In the genomic region with DNA sequence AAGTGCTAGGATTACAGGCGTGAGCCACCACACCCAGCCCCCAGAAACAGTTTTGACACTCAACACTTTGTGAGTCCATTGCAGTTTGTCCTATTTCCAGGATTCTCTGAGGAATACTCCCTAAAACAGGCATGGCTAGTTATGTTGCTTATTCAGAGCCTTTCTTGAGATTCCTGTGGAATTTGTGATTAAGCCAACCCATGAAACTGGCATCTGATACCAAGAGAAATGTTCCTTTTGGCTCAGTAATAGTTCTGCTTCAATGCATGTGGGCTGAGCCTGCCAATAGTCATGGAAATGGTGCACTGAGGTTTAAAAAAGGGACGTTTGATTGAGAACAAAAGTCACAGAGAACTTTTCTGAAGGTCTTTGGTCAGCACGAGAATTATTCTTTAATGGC, we compare ENCODE assay signal across 21 cellular contexts.
"Had no signal": no experiment of that assay in that cellular context is flagged by ENCODE, and none has a peak within 500 bp of the region (broad histone marks: within the 10 kb centered on the region; RNA-seq: fewer than 3 reads in every experiment).

No MANE protein-coding gene starts in this region.

- H3K9me3 ChIP-seq: esophagus muscularis mucosa, neutrophil, pancreas, right lobe of liver, tibial artery had no signal

- H3K4me3 ChIP-seq: dorsolateral prefrontal cortex, esophagus muscularis mucosa, lung, pancreas, right lobe of liver, smooth muscle cell, stomach, tibial artery had no signal

- H3K27ac ChIP-seq: dorsolateral prefrontal cortex, epithelial cell of prostate, esophagus muscularis mucosa, neutrophil, pancreas, right lobe of liver, stomach had no signal

- ATAC-seq: left lobe of liver; natural killer cell; pancreas; right lobe of liver; stimulated activated effector memory CD8-positive, alpha-beta T cell treated with anti-CD3 and anti-CD28 coated beads, Interleukin-12 subunit alpha, Interleukin-12 subunit beta, amount 100 ng/mL, for 72 hours had no signal

- H3K27me3 ChIP-seq: esophagus muscularis mucosa, neutrophil, pancreas, right lobe of liver, tibial artery had no signal

- H3K4me3 Mint-ChIP-seq: endodermal cell; memory B cell; natural killer cell; stimulated activated effector memory CD8-positive, alpha-beta T cell treated with anti-CD3 and anti-CD28 coated beads, Interleukin-12 subunit alpha, Interleukin-12 subunit beta, amount 100 ng/mL, for 72 hours; type B pancreatic cell had no signal

- DNase-seq: dorsolateral prefrontal cortex; effector CD4-positive, alpha-beta T cell; endodermal cell; head of caudate nucleus; natural killer cell; pancreas; right lobe of liver; stimulated activated CD4-positive, alpha-beta T cell treated with anti-CD3 and anti-CD28 coated beads, Interleukin-2, amount 100 ng/mL, for 24 hours; stimulated activated CD4-positive, alpha-beta T cell treated with anti-CD3 and anti-CD28 coated beads, Interleukin-4, amount 100 ng/mL, for 24 hours; stimulated activated naive CD4-positive, alpha-beta T cell treated with Interleukin-2 at 50 U/mL for 16 hours; stomach; tibial artery had no signal

- H3K9me3 Mint-ChIP-seq: memory B cell; natural killer cell; stimulated activated effector memory CD8-positive, alpha-beta T cell treated with anti-CD3 and anti-CD28 coated beads, Interleukin-12 subunit alpha, Interleukin-12 subunit beta, amount 100 ng/mL, for 72 hours; type B pancreatic cell had no signal

- H3K4me1 ChIP-seq: esophagus muscularis mucosa, pancreas, stomach had no signal

- H3K4me2 ChIP-seq: smooth muscle cell had no signal

- H3K36me3 Mint-ChIP-seq: memory B cell; natural killer cell; stimulated activated effector memory CD8-positive, alpha-beta T cell treated with anti-CD3 and anti-CD28 coated beads, Interleukin-12 subunit alpha, Interleukin-12 subunit beta, amount 100 ng/mL, for 72 hours; type B pancreatic cell had no signal

- H3K27me3 Mint-ChIP-seq: memory B cell, type B pancreatic cell had no signal

- H3K36me3 ChIP-seq: esophagus muscularis mucosa, neutrophil, pancreas, right lobe of liver, stomach, tibial artery had no signal

- H3K27ac Mint-ChIP-seq: endodermal cell; memory B cell; stimulated activated effector memory CD8-positive, alpha-beta T cell treated with anti-CD3 and anti-CD28 coated beads, Interleukin-12 subunit alpha, Interleukin-12 subunit beta, amount 100 ng/mL, for 72 hours; type B pancreatic cell had no signal
